25 cellular contexts compared by ENCODE assay signal in genomic region chr2:112957511-112957910, GRCh38.
"Had no signal": no experiment of that assay in that cellular context is flagged by ENCODE, and none has a peak within 500 bp of the region (broad histone marks: within the 10 kb centered on the region; RNA-seq: fewer than 3 reads in every experiment).

No MANE protein-coding gene starts in this region.

- H3K4me3 ChIP-seq: colonic mucosa, esophagus squamous epithelium, gastrocnemius medialis, hepatocyte, neural progenitor cell, right lobe of liver, testis, transverse colon had no signal

- DNase-seq: activated B cell treated with CpG ODN at 0.5 μM for 24 hours; activated CD4-positive, alpha-beta T cell treated with anti-CD3 and anti-CD28 coated beads, Interleukin-2, amount 50 U/mL, for 1 hour; activated CD8-positive, alpha-beta T cell treated with anti-CD3 and anti-CD28 coated beads for 36 hours; activated gamma-delta T cell treated with Interleukin-2 at 50 U/mL for 16 hours; activated naive CD8-positive, alpha-beta T cell treated with anti-CD3 and anti-CD28 coated beads, Interleukin-2, amount 50 U/mL, for 24 hours; activated T-cell treated with anti-CD3 and anti-CD28 coated beads, Interleukin-2, amount 50 U/mL, for 4 hours; amygdala; cerebellar nuclear complex; colonic mucosa; effector CD8-positive, alpha-beta T cell; esophagus squamous epithelium; gastrocnemius medialis; islet precursor cell; left colon; natural killer cell; occipital lobe; right lobe of liver; stimulated activated CD4-positive, alpha-beta T cell treated with anti-CD3 and anti-CD28 coated beads, Interleukin-2, amount 100 ng/mL, for 48 hours; stimulated activated naive CD8-positive, alpha-beta T cell treated with anti-CD3 and anti-CD28 coated beads, Interleukin-15, Interleukin-2, amounts not matched to agents 100 U/mL and 50 U/mL, for 24 hours; T-cell; testis; transverse colon had no signal

- FAIRE-seq: endometrium had no signal
